37 cellular contexts compared by ENCODE assay signal in the genomic region with DNA sequence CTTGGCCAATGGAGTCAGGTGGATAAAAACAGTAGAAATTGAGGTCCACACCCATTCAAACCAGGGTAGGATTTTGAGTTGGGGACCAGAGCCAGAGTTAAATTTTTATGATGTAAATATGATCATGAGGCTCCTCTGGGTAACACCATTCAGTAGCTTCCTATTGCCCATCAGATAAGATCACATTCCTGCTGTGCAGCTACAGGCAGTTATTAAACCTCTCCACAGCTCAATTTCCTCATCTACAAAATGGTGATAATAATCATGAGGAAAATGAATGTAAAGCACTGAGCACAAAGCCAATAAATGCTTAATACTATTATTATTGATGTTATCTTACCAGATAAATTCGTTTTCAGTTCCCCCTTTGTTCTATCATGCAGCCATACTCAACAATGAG.
"Had no signal": no experiment of that assay in that cellular context is flagged by ENCODE, and none has a peak within 500 bp of the region (broad histone marks: within the 10 kb centered on the region; RNA-seq: fewer than 3 reads in every experiment).

No MANE protein-coding gene starts in this region.

- H3K27me3 Mint-ChIP-seq: activated naive CD4-positive, alpha-beta T cell treated with anti-CD3 and anti-CD28 coated beads, Interleukin-2, amount 10 ng/mL, durations not matched to agents 7 days and 5 days; activated naive CD4-positive, alpha-beta T cell treated with anti-CD3 and anti-CD28 coated beads, Interleukin-2, amount 50 U/mL, for 24 hours; activated naive CD8-positive, alpha-beta T cell; activated naive CD8-positive, alpha-beta T cell treated with anti-CD3 and anti-CD28 coated beads for 36 hours; activated naive CD8-positive, alpha-beta T cell treated with anti-CD3 and anti-CD28 coated beads, Interleukin-2, amount 10 ng/mL, durations not matched to agents 7 days and 5 days; activated naive CD8-positive, alpha-beta T cell treated with anti-CD3 and anti-CD28 coated beads, Interleukin-2, amount 50 U/mL, for 24 hours; activated T-cell treated with anti-CD3 and anti-CD28 coated beads, Interleukin-2, amount 50 U/mL, for 24 hours; activated T-helper 17 cell treated with anti-CD3 and anti-CD28 coated beads, Interleukin-2, amount 50 U/mL, for 72 hours; brain; central memory CD8-positive, alpha-beta T cell had no signal

- DNase-seq: activated effector memory CD4-positive, alpha-beta T cell treated with anti-CD3 and anti-CD28 coated beads, Interleukin-2, amount 50 U/mL, for 16 hours; activated effector memory CD4-positive, alpha-beta T cell treated with Interleukin-2 at 50 U/mL for 16 hours; activated gamma-delta T cell; activated gamma-delta T cell treated with Interleukin-2 at 50 U/mL for 16 hours; activated naive CD4-positive, alpha-beta T cell; activated naive CD4-positive, alpha-beta T cell treated with anti-CD3 and anti-CD28 coated beads for 36 hours; activated naive CD4-positive, alpha-beta T cell treated with anti-CD3 and anti-CD28 coated beads, Interleukin-2, amount 10 ng/mL, durations not matched to agents 7 days and 5 days; activated naive CD4-positive, alpha-beta T cell treated with anti-CD3 and anti-CD28 coated beads, Interleukin-2, amount 50 U/mL, for 16 hours; activated naive CD4-positive, alpha-beta T cell treated with Interleukin-2 at 50 U/mL for 16 hours; activated naive CD8-positive, alpha-beta T cell treated with anti-CD3 and anti-CD28 coated beads for 36 hours; activated naive CD8-positive, alpha-beta T cell treated with anti-CD3 and anti-CD28 coated beads, Interleukin-2, amount 10 ng/mL, durations not matched to agents 7 days and 5 days; activated naive CD8-positive, alpha-beta T cell treated with anti-CD3 and anti-CD28 coated beads, Interleukin-2, amount 50 U/mL, for 24 hours; activated T-cell treated with anti-CD3 and anti-CD28 coated beads, Interleukin-2, amount 50 U/mL, for 24 hours; activated T-cell treated with anti-CD3 and anti-CD28 coated beads, Interleukin-2, amount 50 U/mL, for 4 hours; activated T-cell treated with anti-CD3 and anti-CD28 coated beads, Interleukin-2, amount 50 U/mL, for 48 hours; activated T-cell treated with anti-CD3 and anti-CD28 coated beads, Interleukin-2, amount 50 U/mL, for 72 hours; adrenal gland; amniotic stem cell; amygdala; anterior cingulate cortex; aorta; body of pancreas; brain microvascular endothelial cell; caudate nucleus; central memory CD4-positive, alpha-beta T cell; cerebellar nuclear complex had no signal

- H3K9me3 ChIP-seq: adrenal gland, ascending aorta, body of pancreas had no signal

- ATAC-seq: activated naive CD4-positive, alpha-beta T cell treated with anti-CD3 and anti-CD28 coated beads, Interleukin-2, amount 50 U/mL, for 72 hours; activated naive CD8-positive, alpha-beta T cell treated with anti-CD3 and anti-CD28 coated beads, Interleukin-2, amount 50 U/mL, for 24 hours; activated T-cell treated with anti-CD3 and anti-CD28 coated beads, Interleukin-2, amount 50 U/mL, for 4 hours; activated T-cell treated with anti-CD3 and anti-CD28 coated beads, Interleukin-2, amount 50 U/mL, for 72 hours; activated T-helper 17 cell treated with anti-CD3 and anti-CD28 coated beads, Interleukin-2, amount 50 U/mL, for 72 hours; body of pancreas had no signal

- H3K4me3 Mint-ChIP-seq: activated naive CD4-positive, alpha-beta T cell treated with anti-CD3 and anti-CD28 coated beads for 36 hours; activated naive CD4-positive, alpha-beta T cell treated with anti-CD3 and anti-CD28 coated beads, Interleukin-2, amount 10 ng/mL, durations not matched to agents 7 days and 5 days; activated naive CD4-positive, alpha-beta T cell treated with anti-CD3 and anti-CD28 coated beads, Interleukin-2, amount 50 U/mL, for 24 hours; activated naive CD8-positive, alpha-beta T cell; activated naive CD8-positive, alpha-beta T cell treated with anti-CD3 and anti-CD28 coated beads for 36 hours; activated naive CD8-positive, alpha-beta T cell treated with anti-CD3 and anti-CD28 coated beads, Interleukin-2, amount 10 ng/mL, durations not matched to agents 7 days and 5 days; activated naive CD8-positive, alpha-beta T cell treated with anti-CD3 and anti-CD28 coated beads, Interleukin-2, amount 50 U/mL, for 24 hours; activated T-cell treated with anti-CD3 and anti-CD28 coated beads, Interleukin-2, amount 50 U/mL, for 24 hours; activated T-cell treated with anti-CD3 and anti-CD28 coated beads, Interleukin-2, amount 50 U/mL, for 4 hours; activated T-cell treated with anti-CD3 and anti-CD28 coated beads, Interleukin-2, amount 50 U/mL, for 72 hours; activated T-helper 1 cell treated with anti-CD3 and anti-CD28 coated beads, Interleukin-12 subunit alpha, Interleukin-12 subunit beta, Interleukin-2, Interleukin-4 antibody, amounts not matched to agents 30 ng/mL and 10 ng/mL and 1 ng/mL, durations not matched to agents 14 hours and 24 hours and 36 hours; activated T-helper 17 cell treated with anti-CD3 and anti-CD28 coated beads, Interleukin-2, amount 50 U/mL, for 72 hours; brain; central memory CD8-positive, alpha-beta T cell had no signal

- H3K27ac ChIP-seq: adrenal gland, ascending aorta, body of pancreas, brain microvascular endothelial cell, breast epithelium, cardiac muscle cell had no signal

- H3K4me1 ChIP-seq: adrenal gland, ascending aorta, body of pancreas, breast epithelium had no signal

- H3K27ac Mint-ChIP-seq: activated naive CD4-positive, alpha-beta T cell treated with anti-CD3 and anti-CD28 coated beads for 36 hours; activated naive CD4-positive, alpha-beta T cell treated with anti-CD3 and anti-CD28 coated beads, Interleukin-2, amount 10 ng/mL, durations not matched to agents 7 days and 5 days; activated naive CD4-positive, alpha-beta T cell treated with anti-CD3 and anti-CD28 coated beads, Interleukin-2, amount 50 U/mL, for 24 hours; activated naive CD4-positive, alpha-beta T cell treated with anti-CD3 and anti-CD28 coated beads, Interleukin-2, amount 50 U/mL, for 72 hours; activated naive CD8-positive, alpha-beta T cell; activated naive CD8-positive, alpha-beta T cell treated with anti-CD3 and anti-CD28 coated beads for 36 hours; activated naive CD8-positive, alpha-beta T cell treated with anti-CD3 and anti-CD28 coated beads, Interleukin-2, amount 10 ng/mL, durations not matched to agents 7 days and 5 days; activated naive CD8-positive, alpha-beta T cell treated with anti-CD3 and anti-CD28 coated beads, Interleukin-2, amount 50 U/mL, for 24 hours; activated T-cell treated with anti-CD3 and anti-CD28 coated beads, Interleukin-2, amount 50 U/mL, for 24 hours; activated T-cell treated with anti-CD3 and anti-CD28 coated beads, Interleukin-2, amount 50 U/mL, for 72 hours; activated T-helper 1 cell treated with anti-CD3 and anti-CD28 coated beads, Interleukin-12 subunit alpha, Interleukin-12 subunit beta, Interleukin-2, Interleukin-4 antibody, amounts not matched to agents 30 ng/mL and 10 ng/mL and 1 ng/mL, durations not matched to agents 14 hours and 24 hours and 36 hours; activated T-helper 17 cell treated with anti-CD3 and anti-CD28 coated beads, Interleukin-2, amount 50 U/mL, for 72 hours; activated T-helper 2 cell treated with anti-CD3 and anti-CD28 coated beads, Interferon-gamma antibody, Interleukin-2, Interleukin-4, amounts not matched to agents 10 μg/mL and 5 μg/mL and 100 μg/mL, durations not matched to agents 14 hours and 24 hours and 36 hours had no signal

- H3K9me3 Mint-ChIP-seq: activated naive CD4-positive, alpha-beta T cell treated with anti-CD3 and anti-CD28 coated beads, Interleukin-2, amount 10 ng/mL, durations not matched to agents 7 days and 5 days; activated naive CD8-positive, alpha-beta T cell treated with anti-CD3 and anti-CD28 coated beads, Interleukin-2, amount 10 ng/mL, durations not matched to agents 7 days and 5 days; activated naive CD8-positive, alpha-beta T cell treated with anti-CD3 and anti-CD28 coated beads, Interleukin-2, amount 50 U/mL, for 24 hours; activated T-helper 1 cell treated with anti-CD3 and anti-CD28 coated beads, Interleukin-12 subunit alpha, Interleukin-12 subunit beta, Interleukin-2, Interleukin-4 antibody, amounts not matched to agents 30 ng/mL and 10 ng/mL and 1 ng/mL, durations not matched to agents 14 hours and 24 hours and 36 hours; activated T-helper 17 cell treated with anti-CD3 and anti-CD28 coated beads, Interleukin-2, amount 50 U/mL, for 72 hours had no signal

- H3K4me3 ChIP-seq: adrenal gland, ascending aorta, body of pancreas, breast epithelium, cardiac muscle cell had no signal

- H3K27me3 ChIP-seq: adrenal gland, ascending aorta, body of pancreas, brain microvascular endothelial cell, breast epithelium, cardiac muscle cell had no signal

- H3K4me1 Mint-ChIP-seq: activated naive CD4-positive, alpha-beta T cell treated with anti-CD3 and anti-CD28 coated beads, Interleukin-2, amount 10 ng/mL, durations not matched to agents 7 days and 5 days; activated naive CD4-positive, alpha-beta T cell treated with anti-CD3 and anti-CD28 coated beads, Interleukin-2, amount 50 U/mL, for 24 hours; activated naive CD8-positive, alpha-beta T cell treated with anti-CD3 and anti-CD28 coated beads for 36 hours; activated naive CD8-positive, alpha-beta T cell treated with anti-CD3 and anti-CD28 coated beads, Interleukin-2, amount 10 ng/mL, durations not matched to agents 7 days and 5 days; activated naive CD8-positive, alpha-beta T cell treated with anti-CD3 and anti-CD28 coated beads, Interleukin-2, amount 50 U/mL, for 24 hours; activated T-helper 17 cell treated with anti-CD3 and anti-CD28 coated beads, Interleukin-2, amount 50 U/mL, for 72 hours; central memory CD8-positive, alpha-beta T cell had no signal

- H3K36me3 ChIP-seq: adrenal gland, ascending aorta, brain microvascular endothelial cell, breast epithelium, cardiac muscle cell had no signal

- H3K36me3 Mint-ChIP-seq: activated naive CD4-positive, alpha-beta T cell treated with anti-CD3 and anti-CD28 coated beads, Interleukin-2, amount 10 ng/mL, durations not matched to agents 7 days and 5 days; activated naive CD4-positive, alpha-beta T cell treated with anti-CD3 and anti-CD28 coated beads, Interleukin-2, amount 50 U/mL, for 24 hours; activated naive CD4-positive, alpha-beta T cell treated with anti-CD3 and anti-CD28 coated beads, Interleukin-2, amount 50 U/mL, for 72 hours; activated naive CD8-positive, alpha-beta T cell; activated naive CD8-positive, alpha-beta T cell treated with anti-CD3 and anti-CD28 coated beads for 36 hours; activated naive CD8-positive, alpha-beta T cell treated with anti-CD3 and anti-CD28 coated beads, Interleukin-2, amount 10 ng/mL, durations not matched to agents 7 days and 5 days; brain had no signal
